In genomic region chr10:15472431-15473400, GRCh38 we compare ENCODE assay signal across 11 cellular contexts.
DNase-seq lines count a peak whose midpoint lies in the region; ATAC-seq and TF ChIP-seq lines count a peak whose summit lies in the region.
"Had no signal": no experiment of that assay in that cellular context is flagged by ENCODE, and none has a peak within 500 bp of the region (broad histone marks: within the 10 kb centered on the region; RNA-seq: fewer than 3 reads in every experiment).

No MANE protein-coding gene starts in this region.

- H3K36me3 ChIP-seq in GM23248 (ENCODE audit: low read depth): no peaks in the 10 kb centered on the region
- H3K36me3 ChIP-seq in left ventricle myocardium inferior: no peaks in the 10 kb centered on the region

- peak overlapping the region; percentile 31 for H3K4me3 Mint-ChIP-seq in WTC11
- H3K4me3 Mint-ChIP-seq: type B pancreatic cell had no signal

- H3K27me3 Mint-ChIP-seq in WTC11 (ENCODE audit: low read depth): peaks cover 98% of the 10 kb centered on the region

- peak overlapping the region; percentile 47 for H3K4me2 ChIP-seq in GM23248 (ENCODE audit: unreplicated experiment)

- peaks cover 5% of the 10 kb centered on the region for H3K36me3 Mint-ChIP-seq in WTC11
- H3K36me3 Mint-ChIP-seq: type B pancreatic cell had no signal

- H2AFZ ChIP-seq in GM23248: no peak overlapping the region

- no peaks in the 10 kb centered on the region for H3K79me2 ChIP-seq in GM23248 (ENCODE audit: insufficient read depth)

- no peak overlapping the region for H3K27ac ChIP-seq in GM23248
- H3K27ac ChIP-seq in left ventricle myocardium inferior (replicated peaks): peak overlapping the region; percentile 47
- H3K27ac ChIP-seq: body of pancreas had no signal

- DNase-seq in GM23248 (peak; percentile 83), WTC11 (ENCODE audit: low spot score) (peak; percentile 22), left ventricle myocardium inferior (no peak), skeletal muscle cell (ENCODE audit: low read depth) (peak; percentile 24), NCI-H146 (lab: John Stamatoyannopoulos, UW) (no peak)
- DNase-seq in effector CD4-positive, alpha-beta T cell: no peak
- no peak for DNase-seq in NK-92 treated with Interleukin-12 subunit alpha and Interleukin-12 subunit beta, amount 100 ng/mL, for 24 hours (lab: John Stamatoyannopoulos, UW)
- DNase-seq: NCI-H1694 treated with DMSO at 0.1 percent for 48 hours had no signal

- H3K9me2 ChIP-seq in GM23248 (ENCODE audit: insufficient read depth): no peaks in the 10 kb centered on the region

- H3F3A ChIP-seq in GM23248 (ENCODE audit: insufficient read depth): peaks cover 14% of the 10 kb centered on the region; the same call in 1 of the 2 replicates

- H3K27ac Mint-ChIP-seq in WTC11: no peak overlapping the region
- H3K27ac Mint-ChIP-seq: type B pancreatic cell had no signal

- H3K4me1 Mint-ChIP-seq in WTC11: peaks cover 40% of the 10 kb centered on the region

- CTCF ChIA-PET in WTC11 (lab: Charles Lee): interaction anchor here (0.7 to 1.5 kb wide), 4 partner anchors 11 to 247 kb away, joined by 3 read pairs; partner anchors contain the start of gene ITGA8

- H3K4me3 ChIP-seq in GM23248 (no peak overlapping the region), left ventricle myocardium inferior (no peak overlapping the region), skeletal muscle cell (ENCODE audit: low read depth, low read length) (no peak overlapping the region)
- H3K4me3 ChIP-seq: body of pancreas had no signal

- H3K9ac ChIP-seq in GM23248: no peak overlapping the region

- in situ Hi-C loops in GM23248 (cut with MboI): no loop called here

- peak; percentile 95 for ATAC-seq in WTC11
- no peak for ATAC-seq in GM18861 (IDR thresholded peaks at IDR 0.05; ENCODE audit: unreplicated experiment)
- ATAC-seq: body of pancreas had no signal

- TF ChIP-seq CTCF in WTC11 (IDR thresholded peaks at IDR 0.05) (no peak), left ventricle myocardium inferior (IDR thresholded peaks at IDR 0.05; ENCODE audit: borderline replicate concordance) (no peak)

- POLR2A ChIA-PET in WTC11 (lab: Charles Lee): interaction anchor here (0.6 kb wide), 1 partner anchor 229 kb away, joined by 3 read pairs; no protein-coding TSS in a partner anchor

- peaks cover 5% of the 10 kb centered on the region for H3K9me3 Mint-ChIP-seq in WTC11

- intact Hi-C loops in left ventricle myocardium inferior (cut with micrococcal nuclease): no loop called here

- no peaks in the 10 kb centered on the region for H3K9me3 ChIP-seq in GM23248 (ENCODE audit: low read depth)
- peaks cover 4% of the 10 kb centered on the region for H3K9me3 ChIP-seq in left ventricle myocardium inferior (replicated peaks)
- H3K9me3 ChIP-seq: body of pancreas had no signal

- H3K4me1 ChIP-seq in GM23248 (ENCODE audit: insufficient read depth): peaks cover 25% of the 10 kb centered on the region
- peaks cover 12% of the 10 kb centered on the region for H3K4me1 ChIP-seq in left ventricle myocardium inferior
- H3K4me1 ChIP-seq: body of pancreas had no signal

- H4K20me1 ChIP-seq in GM23248 (ENCODE audit: insufficient read depth): no peaks in the 10 kb centered on the region

- 68 to 70% methylated on average over 16 of the region's 16 CpGs for WGBS in GM23248 (ENCODE audit: low coverage in 1 of 2, low lambda C conversion rate in 2 of 2, missing lambda C conversion rate in 2 of 2), 2 experiments

- no peaks in the 10 kb centered on the region for H3K27me3 ChIP-seq in GM23248 (replicated peaks; ENCODE audit: insufficient read depth)
- peaks cover 31% of the 10 kb centered on the region for H3K27me3 ChIP-seq in left ventricle myocardium inferior (ENCODE audit: low read depth)
- H3K27me3 ChIP-seq: body of pancreas had no signal

TF ChIP-seq in WTC11, 78 proteins besides CTCF, POLR2A, EP300 and RAD21:
- peak; percentile 47; the same call in 1 of the 2 replicates for TF ChIP-seq FOXP4 (CRISPR knock-in tag; IDR thresholded peaks at IDR 0.05)
- no peak for TF ChIP-seq E2F5 (CRISPR knock-in tag; IDR thresholded peaks at IDR 0.05)
- TF ChIP-seq ZNF219 (CRISPR knock-in tag; IDR thresholded peaks at IDR 0.05; ENCODE audit: borderline replicate concordance): no peak
- TF ChIP-seq ZNF423 (CRISPR knock-in tag; IDR thresholded peaks at IDR 0.05): peak; percentile 98
- no peak for TF ChIP-seq NR3C1 (CRISPR knock-in tag; conservative IDR thresholded peaks at IDR 0.05; ENCODE audit: low read depth)
- no peak for TF ChIP-seq PRDM15 (CRISPR knock-in tag; IDR thresholded peaks at IDR 0.05)
- TF ChIP-seq ZNF317 (CRISPR knock-in tag; IDR thresholded peaks at IDR 0.05; ENCODE audit: borderline replicate concordance, low read depth): peak; percentile 70; the same call in 1 of the 2 replicates

Comparison
In these comparisons a context has a peak if more than half of its experiments do, and no peak if none do; other contexts are left out.
1. DNase-seq: peak in GM23248 (single experiment), WTC11 (single experiment) and skeletal muscle cell (single experiment); none in left ventricle myocardium inferior (single experiment), effector CD4-positive, alpha-beta T cell (single experiment), NK-92 treated with Interleukin-12 subunit alpha and Interleukin-12 subunit beta, amount 100 ng/mL, for 24 hours (single experiment) and NCI-H146 (single experiment).